Comparison of ENCODE assay signal across 25 cellular contexts in genomic region chr16:87263418-87264052, GRCh38. TPM values are rescaled to one million over a fixed set of nuclear protein-coding genes. Genes with fewer than 3 reads are reported as not detected.
DNase-seq lines count a peak whose midpoint lies in the region; ATAC-seq, FAIRE-seq and TF ChIP-seq lines count a peak whose summit lies in the region.
"Had no signal": no experiment of that assay in that cellular context is flagged by ENCODE, and none has a peak within 500 bp of the region (broad histone marks: within the 10 kb centered on the region; RNA-seq: fewer than 3 reads in every experiment).

No MANE protein-coding gene starts in this region.

- ATAC-seq in IMR-90 (ENCODE audit: low read depth) (peak; percentile 51), K562 (peak; percentile 47; the same call in 1 of the 3 replicates), sciatic nerve (peak; percentile 79)
- ATAC-seq: CD8-positive, alpha-beta T cell; T-cell had no signal

- H2AK5ac ChIP-seq in IMR-90 (ENCODE audit: low read depth, low read length) = no peak overlapping the region

- H3K79me2 ChIP-seq in K562 (ENCODE audit: control insufficient read depth, insufficient read depth, low read length) = no peaks in the 10 kb centered on the region

- H4K91ac ChIP-seq in IMR-90 (ENCODE audit: insufficient read depth, low read depth, low read length) = no peak overlapping the region

- H3K4me3 ChIP-seq in IMR-90 (ENCODE audit: insufficient read depth, low read depth, low read length) = no peak overlapping the region
- no peak overlapping the region for H3K4me3 ChIP-seq in K562
- H3K4me3 ChIP-seq: left ventricle myocardium inferior, testis had no signal

- TF ChIP-seq CTCF in IMR-90 (conservative IDR thresholded peaks at IDR 0.05; ENCODE audit: low read depth, low read length) (no peak), K562 (IDR thresholded peaks at IDR 0.05 in 2 of 3, conservative IDR thresholded peaks at IDR 0.05 in 1 of 3; ENCODE audit: insufficient read depth in 2 of 3, low read depth in 1 of 3, low read length in 3 of 3) (no peak)

- TF ChIP-seq RAD21 in IMR-90 (IDR thresholded peaks at IDR 0.05; ENCODE audit: low read length) (no peak), K562 (CRISPR knock-in tag; conservative IDR thresholded peaks at IDR 0.05 in 1 of 2, IDR thresholded peaks at IDR 0.05 in 1 of 2) (no peak)

- no peak overlapping the region for H4K8ac ChIP-seq in IMR-90 (ENCODE audit: low read depth in 2 of 2, low read length in 2 of 2)

- H3K27me3 ChIP-seq in IMR-90 (ENCODE audit: control insufficient read depth, insufficient read depth, low read length) = peaks cover 24% of the 10 kb centered on the region
- no peaks in the 10 kb centered on the region for H3K27me3 ChIP-seq in K562 (ENCODE audit: control insufficient read depth in 2 of 2, insufficient read depth in 2 of 2, low read length in 2 of 2)
- H3K27me3 ChIP-seq: testis had no signal

- H3K23ac ChIP-seq in IMR-90 (ENCODE audit: low read depth, low read length) = no peak overlapping the region

- no peak overlapping the region for H3K18ac ChIP-seq in IMR-90 (ENCODE audit: low read depth, low read length)

- DNase-seq in Daoy (ENCODE audit: low read depth) (peak; percentile 35), IMR-90 (no peak), K562 (ENCODE audit: extremely low read depth in 1 of 4, low spot score in 3 of 4) (no peak), sciatic nerve (ENCODE audit: low spot score) (peak; percentile 43), NK-92 (lab: John Stamatoyannopoulos, UW; ENCODE audit: unreplicated experiment) (no peak)
- DNase-seq in stimulated activated CD4-positive, alpha-beta T cell treated with anti-CD3 and anti-CD28 coated beads, Interleukin-4, amount 100 ng/mL, for 1 hour = no peak
- no peak for DNase-seq in activated CD4-positive, CD25-positive, alpha-beta regulatory T cell treated with anti-CD3 and anti-CD28 coated beads, Interleukin-2, amount 50 U/mL, for 72 hours
- DNase-seq: activated CD4-positive, alpha-beta T cell treated with anti-CD3 and anti-CD28 coated beads for 48 hours; activated CD8-positive, alpha-beta memory T cell treated with anti-CD3 and anti-CD28 coated beads, Interleukin-2, amount 50 U/mL, for 48 hours; activated gamma-delta T cell; CD8-positive, alpha-beta T cell; DMS53; head of caudate nucleus; immature natural killer cell; left ventricle myocardium inferior; midbrain; NCI-H1092 treated with DMSO at 0.1 percent for 48 hours; NCI-H2029; NCI-H226; NCI-H774; SHP77 treated with DMSO at 0.1 percent for 48 hours; T-cell; testis had no signal

- intact Hi-C loops in IMR-90 (cut with micrococcal nuclease) (no loop called here), K562 (cut with micrococcal nuclease) (no loop called here), sciatic nerve (cut with DNase I) (no loop called here)

- no TSS peak for BruUV-seq in IMR-90 (replicated peaks; lab: Mats Ljungman, UMichigan)
- BruUV-seq in K562 (replicated peaks; lab: Mats Ljungman, UMichigan) = no TSS peak

- CTCF ChIA-PET in IMR-90 (lab: Yijun Ruan, JAX) = no interaction called here
- CTCF ChIA-PET in K562 (lab: Yijun Ruan, JAX; ENCODE audit: low intra/inter-chr PET ratio) = no interaction called here

- TF ChIP-seq EP300 in K562 (IDR thresholded peaks at IDR 0.05; ENCODE audit: low read length) = no peak

- H3K9ac ChIP-seq in IMR-90 (ENCODE audit: low read depth, low read length) (no peak overlapping the region), K562 (ENCODE audit: insufficient read depth in 1 of 2, low read depth in 2 of 2, low read length in 2 of 2) (no peak overlapping the region)

- H2BK120ac ChIP-seq in IMR-90 (ENCODE audit: low read depth, low read length) = no peak overlapping the region

- dilution Hi-C loops in IMR-90 (cut with HindIII; ENCODE audit: low sequenced_read_pairs, unreplicated experiment) = no loop called here

- peaks cover 12% of the 10 kb centered on the region for H3K9me3 ChIP-seq in IMR-90 (ENCODE audit: control insufficient read depth, insufficient read depth, low read length)
- peaks cover 4% of the 10 kb centered on the region; the same call in 1 of the 2 replicates for H3K9me3 ChIP-seq in K562 (replicated peaks; ENCODE audit: control insufficient read depth, insufficient read depth, low read depth, low read length)
- H3K9me3 ChIP-seq: left ventricle myocardium inferior, testis had no signal

- no peak overlapping the region for H2AK9ac ChIP-seq in IMR-90 (replicated peaks; ENCODE audit: low read depth, low read length, poor library complexity)

- no peak overlapping the region for H3K4ac ChIP-seq in IMR-90 (ENCODE audit: low read depth, low read length)

- H3K27ac ChIP-seq in IMR-90 (ENCODE audit: insufficient read depth, low read length) (no peak overlapping the region), K562 (ENCODE audit: extremely low read depth, low read depth, low read length) (no peak overlapping the region)
- H3K27ac ChIP-seq: left ventricle myocardium inferior, testis had no signal

- no peak overlapping the region for H2BK5ac ChIP-seq in IMR-90 (ENCODE audit: low read depth, low read length, poor library complexity, severe bottlenecking)

- H3K4me2 ChIP-seq in IMR-90 (ENCODE audit: low read depth, low read length) (no peak overlapping the region), K562 (ENCODE audit: insufficient read depth, low read length) (no peak overlapping the region)

- no peaks in the 10 kb centered on the region for H3K79me1 ChIP-seq in IMR-90 (ENCODE audit: low read depth in 1 of 2, low read length in 2 of 2)

- no peak overlapping the region for H3K56ac ChIP-seq in IMR-90 (ENCODE audit: extremely low read depth, insufficient read depth, low read length)

- H3K14ac ChIP-seq in IMR-90 (replicated peaks; ENCODE audit: low read depth, low read length) = no peak overlapping the region

- POLR2A ChIA-PET in IMR-90 (lab: Charles Lee; ENCODE audit: unreplicated experiment) (no interaction called here), K562 (lab: Yijun Ruan, JAX) (interaction anchor here (0.6 to 1.7 kb wide), 4 partner anchors 8 to 409 kb away, joined by 3 to 5 read pairs (median 4); no protein-coding TSS in a partner anchor)

- TF ChIP-seq POLR2A in IMR-90 (IDR thresholded peaks at IDR 0.05; ENCODE audit: low read depth, low read length) = no peak
- TF ChIP-seq POLR2A in K562 (conservative IDR thresholded peaks at IDR 0.05) = no peak

- no peaks in the 10 kb centered on the region for H3K36me3 ChIP-seq in IMR-90 (ENCODE audit: control insufficient read depth, insufficient read depth, low read length)
- H3K36me3 ChIP-seq in K562 (ENCODE audit: control insufficient read depth, insufficient read depth, low read length) = no peaks in the 10 kb centered on the region
- H3K36me3 ChIP-seq: left ventricle myocardium inferior had no signal

- no peak for FAIRE-seq in K562 (lab: Jason Lieb, UNC)
- FAIRE-seq: bronchial epithelial cell, GM12892 had no signal

- no peak overlapping the region for H4K5ac ChIP-seq in IMR-90 (ENCODE audit: low read depth, low read length)

- no peak overlapping the region for H2BK15ac ChIP-seq in IMR-90 (ENCODE audit: low read depth, low read length)

- no peak overlapping the region for H2BK20ac ChIP-seq in IMR-90 (ENCODE audit: low read depth, low read length)

- WGBS in IMR-90 (ENCODE audit: extremely low coverage in 2 of 2, insufficient read length in 1 of 2), 2 experiments = no CpG with 5 or more reads among the region's 15 CpGs
- WGBS in K562 (ENCODE audit: insufficient coverage, low coverage, missing lambda C conversion rate) = 59% methylated on average over 13 of the region's 15 CpGs

- H3K9me1 ChIP-seq in IMR-90 (ENCODE audit: insufficient read depth, low read length) (no peaks in the 10 kb centered on the region), K562 (ENCODE audit: control insufficient read depth, insufficient read depth, low read length) (no peaks in the 10 kb centered on the region)

- H4K20me1 ChIP-seq in IMR-90 (ENCODE audit: insufficient read depth, low read length) (no peaks in the 10 kb centered on the region), K562 (replicated peaks; ENCODE audit: control insufficient read depth, insufficient read depth, low read length) (no peaks in the 10 kb centered on the region)

- H2AFZ ChIP-seq in IMR-90 (replicated peaks; ENCODE audit: low read length, poor library complexity) (peak overlapping the region; percentile 17), K562 (ENCODE audit: low read depth, low read length) (no peak overlapping the region)

- in situ Hi-C loops in IMR-90 (cut with MboI; ENCODE audit: low sequenced_read_pairs) (no loop called here), K562 (cut with MboI) (no loop called here)

- H3K4me1 ChIP-seq in IMR-90 (ENCODE audit: control insufficient read depth, insufficient read depth, low read length) (no peaks in the 10 kb centered on the region), K562 (replicated peaks in 1 of 2; ENCODE audit: control insufficient read depth in 2 of 2, insufficient read depth in 2 of 2, low read length in 2 of 2) (peaks cover 0 to under 1% of the 10 kb centered on the region in 2 experiments; a peak in 1 of 5 replicates)
- H3K4me1 ChIP-seq: left ventricle myocardium inferior had no signal

TF ChIP-seq in IMR-90, 13 proteins besides CTCF, POLR2A, EP300 and RAD21 (continues in another document):
- no peak for TF ChIP-seq MAZ (IDR thresholded peaks at IDR 0.05; ENCODE audit: borderline replicate concordance, low read depth, low read length)

RNA-seq across cellular contexts. Expression of gene C16orf95, which starts 53.7 kb away (rescaled TPM):
- 7.3 and 10.1 TPM in 2 replicates for total RNA-seq in Daoy (2014; rRNA removed; shearing (Covaris generic))
- total RNA-seq in IMR-90 (2012; rRNA removed) (1.9 and 2.0 TPM in 2 replicates), K562 (2014; rRNA removed) (9.3 and 13.9 TPM in 2 replicates), K562 (2014; rRNA removed; fragmentation: Illumina TruSeq; extraction: Trizol) (7.4 and 9.4 TPM in 2 replicates), K562 (2015; rRNA removed; fragmentation: Illumina TruSeq; extraction: Trizol) (9.6 and 10.1 TPM in 2 replicates), K562 (2021) (20.5 and 22.6 TPM in 2 replicates), sciatic nerve (6.1 TPM)
- polyA plus RNA-seq in IMR-90 (2012; rRNA removed) (3.8 and 4.7 TPM in 2 replicates), K562 (2011; rRNA removed) (6.5 and 11.0 TPM in 2 replicates), K562 (2014; fragmentation: Illumina TruSeq; extraction: Trizol) (5.9 and 7.2 TPM in 2 replicates), K562 (2014; fragmentation: Nextera tagmentation; extraction: Ambion mirVana) (10 to 100 TPM; 13.7 to 15.3 TPM), K562 (2014; rRNA removed) (8.5 TPM in 2 replicates)
- 3.7 and 6.4 TPM in 2 replicates for polyA plus RNA-seq in IMR-90 (2012; cell fraction: cytosol; rRNA removed)
- polyA plus RNA-seq in IMR-90 (2012; cell fraction: nucleus; rRNA removed; ENCODE audit: low replicate concordance) = 4.1 and 7.4 TPM in 2 replicates
- 15.0 and 27.5 TPM in 2 replicates for total RNA-seq in K562 (2011; cell fraction: chromatin; rRNA removed; ENCODE audit: low replicate concordance)
- total RNA-seq in K562 (2011; cell fraction: nucleolus; rRNA removed) = 20.7 and 23.5 TPM in 2 replicates
- 12.6 and 13.9 TPM in 2 replicates for total RNA-seq in K562 (2011; cell fraction: nucleoplasm; rRNA removed)
- 7.6 and 13.1 TPM in 2 replicates for polyA plus RNA-seq in K562 (2011; cell fraction: cytosol; rRNA removed)
- 17.5 and 20.0 TPM in 2 replicates for polyA plus RNA-seq in K562 (2011; cell fraction: nucleus; rRNA removed)
- polyA plus RNA-seq in K562 (2012) = 23.2 and 31.2 TPM in 2 replicates
- 2.5 and 4.1 TPM in 2 replicates for polyA minus RNA-seq in K562 (2011; rRNA and poly(A)+ RNA removed)
- 4.9 and 6.0 TPM in 2 replicates for polyA minus RNA-seq in K562 (2011; cell fraction: cytosol; rRNA and poly(A)+ RNA removed)
- polyA minus RNA-seq in K562 (2011; cell fraction: nucleus; rRNA and poly(A)+ RNA removed) = 10.5 and 13.0 TPM in 2 replicates

Comparison
In these comparisons a context has a peak if more than half of its experiments do, and no peak if none do; other contexts are left out.
1. DNase-seq: peak in Daoy (single experiment) and sciatic nerve (single experiment); none in IMR-90 (single experiment), K562 (0 of 4), stimulated activated CD4-positive, alpha-beta T cell treated with anti-CD3 and anti-CD28 coated beads, Interleukin-4, amount 100 ng/mL, for 1 hour (single experiment), activated CD4-positive, CD25-positive, alpha-beta regulatory T cell treated with anti-CD3 and anti-CD28 coated beads, Interleukin-2, amount 50 U/mL, for 72 hours (single experiment) and NK-92 (single experiment).
2. Peak in every context shown above with its lines, with median percentiles within 50 percentile points of each other: ATAC-seq.